8 cellular contexts compared by ENCODE assay signal in the genomic region with DNA sequence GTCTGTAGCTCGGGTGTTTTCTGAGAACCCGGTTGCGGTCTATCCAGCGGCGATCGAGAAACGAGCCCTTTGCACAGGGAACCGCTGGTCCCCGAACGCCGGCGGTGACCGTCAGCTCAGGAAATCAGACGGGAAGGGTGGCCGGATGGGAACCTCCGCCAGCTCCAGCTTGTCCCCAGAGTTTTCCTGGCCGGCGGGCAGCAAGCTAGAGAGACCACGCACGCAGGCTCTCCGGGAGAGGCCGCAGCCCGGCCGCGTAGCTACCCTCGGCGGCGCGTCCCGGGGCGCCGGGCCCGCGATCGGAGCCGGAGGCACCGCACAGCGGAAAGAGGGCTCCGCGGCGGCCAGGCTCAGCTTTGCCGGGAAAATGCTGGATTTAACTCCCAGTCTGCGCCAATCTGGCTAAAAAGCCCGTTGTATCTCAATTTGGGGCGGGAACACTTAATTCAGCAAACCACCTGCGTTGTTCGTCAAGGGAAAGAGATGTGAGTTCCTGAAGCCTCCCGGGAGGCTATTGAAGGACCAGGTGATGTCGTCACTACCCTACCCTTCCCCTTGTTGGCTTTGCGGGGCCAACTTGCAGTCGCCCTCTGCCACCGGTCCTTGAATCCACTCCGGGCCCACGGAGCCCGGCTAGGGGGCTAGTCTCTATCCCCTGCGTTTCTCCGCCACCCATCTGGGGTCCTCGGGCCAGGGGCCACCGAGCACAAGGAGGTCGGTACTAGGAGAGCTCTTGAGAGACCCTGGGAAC. TPM values are rescaled to one million over a fixed set of nuclear protein-coding genes. Genes with fewer than 3 reads are reported as not detected.
DNase-seq lines count a peak whose midpoint lies in the region; ATAC-seq and TF ChIP-seq lines count a peak whose summit lies in the region.

No MANE protein-coding gene starts in this region.

- CTCF ChIA-PET in BJ (lab: Yijun Ruan, JAX), result interaction anchor here (1.2 to 2.9 kb wide), 4 partner anchors 48 to 182 kb away, joined by 3 to 21 read pairs (median 7); no protein-coding TSS in a partner anchor

- DNase-seq in BJ (ENCODE audit: low read depth) (no peak), HFF-Myc (ENCODE audit: extremely low read depth, low read depth) (no peak), glutamatergic neuron (peak; percentile 64), neural progenitor cell (ENCODE audit: low spot score) (peak; percentile 65), HuH-7.5 (ENCODE audit: low spot score) (no peak), NOMO-1 treated with dmso at 0.1 percent for 144 hours (lab: John Stamatoyannopoulos, UW; ENCODE audit: unreplicated experiment) (no peak)

- POLR2A ChIA-PET in BJ (lab: Charles Lee), result interaction anchor here (0.5 to 0.7 kb wide), 2 partner anchors 116 to 173 kb away, joined by 3 to 4 read pairs; no protein-coding TSS in a partner anchor

- H3K4me1 ChIP-seq in neural progenitor cell, result peaks cover 9% of the 10 kb centered on the region

- no peak for TF ChIP-seq CTCF in BJ (IDR thresholded peaks at IDR 0.05; ENCODE audit: insufficient read depth, low read depth, low read length)
- no peak for TF ChIP-seq CTCF in HFF-Myc (IDR thresholded peaks at IDR 0.05; ENCODE audit: low read depth, low read length, missing control alignments)
- no peak for TF ChIP-seq CTCF in glutamatergic neuron (IDR thresholded peaks at IDR 0.05; ENCODE audit: partially characterized antibody, unreplicated experiment)
- no peak for TF ChIP-seq CTCF in neural progenitor cell (IDR thresholded peaks at IDR 0.05)

- no peaks in the 10 kb centered on the region for H3K9me3 ChIP-seq in neural progenitor cell (ENCODE audit: low read depth)

- no peaks in the 10 kb centered on the region for H4K20me1 ChIP-seq in neural progenitor cell (ENCODE audit: low read depth)

- H3K36me3 ChIP-seq in BJ (ENCODE audit: control insufficient read depth, insufficient read depth, low read length) (no peaks in the 10 kb centered on the region), neural progenitor cell (no peaks in the 10 kb centered on the region)

- H3K4me3 ChIP-seq in BJ (ENCODE audit: low read depth, low read length), result peak overlapping the region; percentile 36
- peak overlapping the region; percentile 49 for H3K4me3 ChIP-seq in HFF-Myc (replicated peaks; ENCODE audit: low read depth, low read length)
- peak overlapping the region; percentile 48 for H3K4me3 ChIP-seq in neural progenitor cell

- peaks cover 7% of the 10 kb centered on the region for H3K4me1 Mint-ChIP-seq in activated T-helper 17 cell treated with anti-CD3 and anti-CD28 coated beads, Interleukin-2, amount 50 U/mL, for 72 hours
- H3K4me1 Mint-ChIP-seq in glutamatergic neuron (ENCODE audit: low read depth, unreplicated experiment) (peaks cover 4% of the 10 kb centered on the region), neural progenitor cell (peaks cover 7% of the 10 kb centered on the region)

- no peak overlapping the region for H3K9ac ChIP-seq in neural progenitor cell

- H3K4me2 ChIP-seq in neural progenitor cell, result peak overlapping the region; percentile 82

- H3K27ac Mint-ChIP-seq in activated T-helper 17 cell treated with anti-CD3 and anti-CD28 coated beads, Interleukin-2, amount 50 U/mL, for 72 hours, result no peak overlapping the region
- H3K27ac Mint-ChIP-seq in glutamatergic neuron (ENCODE audit: unreplicated experiment), result no peak overlapping the region
- no peak overlapping the region for H3K27ac Mint-ChIP-seq in neural progenitor cell

- H3F3A ChIP-seq in neural progenitor cell (ENCODE audit: low read depth), result peaks cover 6% of the 10 kb centered on the region

- H3K27me3 ChIP-seq in BJ (ENCODE audit: control insufficient read depth, insufficient read depth, low read length) (peaks cover 7% of the 10 kb centered on the region), neural progenitor cell (peaks cover 83% of the 10 kb centered on the region)

- peak; percentile 41 for ATAC-seq in activated T-helper 17 cell treated with anti-CD3 and anti-CD28 coated beads, Interleukin-2, amount 50 U/mL, for 72 hours (replicated peaks)
- no peak for ATAC-seq in HG02678 (IDR thresholded peaks at IDR 0.05; ENCODE audit: unreplicated experiment)

- H3K4me3 Mint-ChIP-seq in activated T-helper 17 cell treated with anti-CD3 and anti-CD28 coated beads, Interleukin-2, amount 50 U/mL, for 72 hours, result peak overlapping the region; percentile 78
- H3K4me3 Mint-ChIP-seq in glutamatergic neuron (ENCODE audit: unreplicated experiment) (peak overlapping the region; percentile 92), neural progenitor cell (peak overlapping the region; percentile 80)

- H3K27me3 Mint-ChIP-seq in activated T-helper 17 cell treated with anti-CD3 and anti-CD28 coated beads, Interleukin-2, amount 50 U/mL, for 72 hours, result peaks cover 24% of the 10 kb centered on the region
- H3K27me3 Mint-ChIP-seq in glutamatergic neuron (ENCODE audit: unreplicated experiment) (peaks cover 8% of the 10 kb centered on the region), neural progenitor cell (ENCODE audit: insufficient read depth, low read depth) (peaks cover 25% of the 10 kb centered on the region)

- H2AFZ ChIP-seq in neural progenitor cell (replicated peaks), result peak overlapping the region; percentile 80

- H3K9me3 Mint-ChIP-seq in activated T-helper 17 cell treated with anti-CD3 and anti-CD28 coated beads, Interleukin-2, amount 50 U/mL, for 72 hours, result no peaks in the 10 kb centered on the region
- H3K9me3 Mint-ChIP-seq in glutamatergic neuron (ENCODE audit: unreplicated experiment), result peaks cover 4% of the 10 kb centered on the region
- no peaks in the 10 kb centered on the region for H3K9me3 Mint-ChIP-seq in neural progenitor cell

- H3K79me2 ChIP-seq in neural progenitor cell (ENCODE audit: low read depth), result no peaks in the 10 kb centered on the region

- H3K36me3 Mint-ChIP-seq in activated T-helper 17 cell treated with anti-CD3 and anti-CD28 coated beads, Interleukin-2, amount 50 U/mL, for 72 hours (ENCODE audit: low read depth), result no peaks in the 10 kb centered on the region
- H3K36me3 Mint-ChIP-seq in glutamatergic neuron (ENCODE audit: unreplicated experiment), result no peaks in the 10 kb centered on the region
- no peaks in the 10 kb centered on the region for H3K36me3 Mint-ChIP-seq in neural progenitor cell

- H3K27ac ChIP-seq in neural progenitor cell, result no peak overlapping the region

RNA-seq across cellular contexts. Expression of a gene that starts 0.9 kb away (rescaled TPM):
- 0.53 and 0.86 TPM in 2 replicates for polyA plus RNA-seq in BJ (2011; rRNA removed)
- polyA minus RNA-seq in BJ (2011; rRNA and poly(A)+ RNA removed), result 0.71 and 1.1 TPM in 2 replicates
- total RNA-seq in activated T-helper 17 cell treated with anti-CD3 and anti-CD28 coated beads, Interleukin-2, amount 50 U/mL, for 72 hours, result not detected
- total RNA-seq in glutamatergic neuron (ENCODE audit: unreplicated experiment) (0.25 TPM), neural progenitor cell (ENCODE audit: low replicate concordance) (not detected in 2 replicates)

RNA-seq across cellular contexts. Expression of a gene that starts 43.6 kb away (rescaled TPM):
- 80.3 and 145 TPM in 2 replicates for polyA plus RNA-seq in BJ (2011; rRNA removed)
- polyA minus RNA-seq in BJ (2011; rRNA and poly(A)+ RNA removed), result 28.7 and 36.3 TPM in 2 replicates
- total RNA-seq in activated T-helper 17 cell treated with anti-CD3 and anti-CD28 coated beads, Interleukin-2, amount 50 U/mL, for 72 hours, result 10 to 100 TPM; 26.4 to 68.5 TPM
- total RNA-seq in glutamatergic neuron (ENCODE audit: unreplicated experiment) (22.0 TPM), neural progenitor cell (ENCODE audit: low replicate concordance) (15.5 and 18.9 TPM in 2 replicates)

Comparison
In these comparisons a context has a peak if more than half of its experiments do, and no peak if none do; other contexts are left out.
1. DNase-seq: peak in glutamatergic neuron (single experiment) and neural progenitor cell (single experiment); none in BJ (single experiment), HFF-Myc (single experiment), HuH-7.5 (single experiment) and NOMO-1 treated with dmso at 0.1 percent for 144 hours (single experiment).
2. Peak in every context shown above with its lines, with median percentiles within 50 percentile points of each other: H3K4me3 ChIP-seq and H3K4me3 Mint-ChIP-seq.